8 cellular contexts compared by ENCODE assay signal in the genomic region with DNA sequence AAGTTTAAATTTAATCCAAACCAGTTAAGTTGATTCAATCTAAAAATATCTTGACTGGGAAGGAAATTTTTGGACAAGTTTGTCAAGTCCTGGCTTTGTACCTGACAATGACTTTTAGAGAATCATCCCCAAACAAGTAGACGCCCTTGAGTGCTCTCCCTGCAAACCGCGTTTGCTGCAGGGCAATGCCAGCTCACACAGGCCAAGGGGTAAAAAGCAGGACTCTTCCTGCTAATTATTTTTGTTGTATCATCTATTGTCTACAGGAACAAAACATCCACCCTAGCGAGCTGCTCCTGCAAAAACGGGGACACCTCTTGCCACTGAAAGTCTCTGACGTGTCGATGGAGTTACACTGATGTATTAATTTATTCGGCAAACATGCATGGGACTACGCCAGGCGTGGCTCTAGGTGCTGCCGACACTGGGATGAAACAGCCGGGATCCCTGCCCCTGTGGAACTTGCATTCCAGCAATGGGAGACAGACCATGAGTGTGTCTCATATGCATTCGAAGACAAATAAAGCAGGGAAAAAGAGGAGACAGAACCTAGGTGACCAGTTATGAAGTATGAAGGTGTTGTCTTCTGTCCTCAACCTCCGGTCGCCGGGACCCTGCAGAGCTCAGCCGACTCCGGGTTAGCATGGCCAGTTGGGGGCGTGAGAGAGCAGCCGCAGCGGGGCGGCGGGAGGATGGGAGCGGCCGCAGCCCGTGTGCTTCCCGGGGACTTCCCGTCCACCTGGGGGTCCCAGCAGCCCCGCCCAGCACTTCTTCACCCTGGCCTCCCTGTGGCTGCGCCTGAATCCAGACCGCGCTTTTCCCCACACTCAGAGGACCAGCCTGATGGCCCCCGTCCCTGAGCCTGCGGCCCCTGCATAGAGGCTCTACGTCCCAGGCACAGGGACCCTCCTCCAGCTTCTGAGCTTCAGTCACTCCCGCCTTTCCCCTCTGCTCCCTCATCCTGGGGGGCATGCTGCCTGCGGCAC. TPM values are rescaled to one million over a fixed set of nuclear protein-coding genes. Genes with fewer than 3 reads are reported as not detected.
DNase-seq lines count a peak whose midpoint lies in the region; ATAC-seq and TF ChIP-seq lines count a peak whose summit lies in the region.

No MANE protein-coding gene starts in this region.

- no peaks in the 10 kb centered on the region for H3K4me1 ChIP-seq in colonic mucosa
- H3K4me1 ChIP-seq in left lung, result peaks cover 3 to 8% of the 10 kb centered on the region in 2 donors
- peaks cover 0 to 17% (median 13%) of the 10 kb centered on the region in 5 donors for H3K4me1 ChIP-seq in subcutaneous abdominal adipose tissue (ENCODE audit: control insufficient read depth in 5 of 5, insufficient read depth in 5 of 5, low read length in 5 of 5)

- H3K4me3 ChIP-seq in GM06990 (replicated peaks; ENCODE audit: low read depth, low read length) (no peak overlapping the region), colonic mucosa (peak overlapping the region; percentile 26), left lung (no peak overlapping the region), subcutaneous abdominal adipose tissue (ENCODE audit: low read depth in 1 of 5, low read length in 5 of 5) (peak overlapping the region in 3 of 5 donors; percentile 2 to 59 (median 4))

- ATAC-seq in left lung (peak; percentile 98), HG02759 (IDR thresholded peaks at IDR 0.05; ENCODE audit: unreplicated experiment) (no peak), GM21529 (IDR thresholded peaks at IDR 0.05; ENCODE audit: unreplicated experiment) (no peak)

- no peaks in the 10 kb centered on the region for H3K27me3 ChIP-seq in GM06990 (replicated peaks; ENCODE audit: control insufficient read depth, insufficient read depth, low read length)
- no peaks in the 10 kb centered on the region for H3K27me3 ChIP-seq in colonic mucosa
- peaks cover 0 to 20% of the 10 kb centered on the region in 2 donors for H3K27me3 ChIP-seq in left lung
- peaks cover 0 to 6% (median 0%) of the 10 kb centered on the region in 5 donors for H3K27me3 ChIP-seq in subcutaneous abdominal adipose tissue (ENCODE audit: control insufficient read depth in 5 of 5, insufficient read depth in 4 of 5, low read length in 5 of 5)

- TF ChIP-seq CTCF in GM06990 (IDR thresholded peaks at IDR 0.05; ENCODE audit: insufficient read depth, low read length, poor library complexity, severe bottlenecking) (peak; percentile 78), colonic mucosa (IDR thresholded peaks at IDR 0.05) (peak; percentile 68), left lung (IDR thresholded peaks at IDR 0.05) (peak; percentile 35 to 56)

- no peak overlapping the region for H3K27ac ChIP-seq in colonic mucosa
- H3K27ac ChIP-seq in left lung, result no peak overlapping the region
- H3K27ac ChIP-seq in subcutaneous abdominal adipose tissue (ENCODE audit: low read depth, low read length), result no peak overlapping the region

- peak overlapping the region in 1 of 2 donors; percentile 73 for H3K9ac ChIP-seq in colonic mucosa (ENCODE audit: low read depth in 2 of 2, low read length in 2 of 2)
- no peak overlapping the region for H3K9ac ChIP-seq in subcutaneous abdominal adipose tissue (ENCODE audit: low read length in 5 of 5)

- peak; percentile 46 for DNase-seq in GM06990 (ENCODE audit: extremely low read depth, insufficient read length)
- peak; percentile 31 for DNase-seq in NOMO-1 treated with dmso at 0.1 percent for 144 hours (lab: John Stamatoyannopoulos, UW; ENCODE audit: unreplicated experiment)
- peak; percentile 82 for DNase-seq in colonic mucosa
- DNase-seq in left lung, result peak; percentile 53 to 86
- DNase-seq in KBM-7, result no peak

- H3K9me3 ChIP-seq in colonic mucosa, result no peaks in the 10 kb centered on the region
- H3K9me3 ChIP-seq in left lung, result peaks cover 0 to 3% of the 10 kb centered on the region in 2 donors
- peaks cover 0 to 2% (median 0%) of the 10 kb centered on the region in 5 donors for H3K9me3 ChIP-seq in subcutaneous abdominal adipose tissue (ENCODE audit: control insufficient read depth in 5 of 5, low read length in 5 of 5)

- intact Hi-C loops in colonic mucosa (cut with DNase I) (loop anchor here (10.0 kb wide), 1 partner anchor 72 kb away; no protein-coding TSS in a partner anchor), left lung (cut with DNase I) (no loop called here)

- H3K36me3 ChIP-seq in GM06990 (ENCODE audit: control insufficient read depth, insufficient read depth, low read length) (no peaks in the 10 kb centered on the region), colonic mucosa (no peaks in the 10 kb centered on the region), left lung (no peaks in the 10 kb centered on the region), subcutaneous abdominal adipose tissue (ENCODE audit: control insufficient read depth in 5 of 5, insufficient read depth in 5 of 5, low read length in 5 of 5) (no peaks in the 10 kb centered on the region)

- in situ Hi-C loops in KBM-7 (cut with MboI; ENCODE audit: low pct_unique_long_range_greater_than_20kb, low sequenced_read_pairs), result no loop called here

RNA-seq across cellular contexts. Expression of a gene that starts 11.2 kb away (rescaled TPM):
- total RNA-seq in colonic mucosa (100 to 1,000 TPM in 1 of 2 donors, 10 to 100 TPM in 1; 100.0 to 108 TPM), left lung (10 to 100 TPM; 67.5 to 87.0 TPM)

Comparison
In these comparisons a context has a peak if more than half of its experiments do, and no peak if none do; other contexts are left out.
1. H3K4me3 ChIP-seq: peak in colonic mucosa (single experiment) and subcutaneous abdominal adipose tissue (3 of 5); none in GM06990 (single experiment) and left lung (0 of 2).
2. Peak in every context shown above with its lines, with median percentiles within 50 percentile points of each other: CTCF ChIP-seq.